23 cellular contexts compared by ENCODE assay signal in genomic region chr15:69181419-69181818, GRCh38.
"Had no signal": no experiment of that assay in that cellular context is flagged by ENCODE, and none has a peak within 500 bp of the region (broad histone marks: within the 10 kb centered on the region; RNA-seq: fewer than 3 reads in every experiment).

No MANE protein-coding gene starts in this region.

- H3K9me3 ChIP-seq: gastrocnemius medialis, prostate gland, right atrium auricular region, stomach, thyroid gland had no signal

- H3K4me3 ChIP-seq: dorsolateral prefrontal cortex, gastrocnemius medialis, lung, prostate gland, right atrium auricular region, smooth muscle cell, stomach, thyroid gland had no signal

- H3K27ac Mint-ChIP-seq: memory B cell; mesothelial cell of epicardium; naive thymus-derived CD4-positive, alpha-beta T cell; nephron progenitor cell; stimulated activated effector memory CD8-positive, alpha-beta T cell treated with anti-CD3 and anti-CD28 coated beads, Interleukin-12 subunit alpha, Interleukin-12 subunit beta, amount 100 ng/mL, for 72 hours had no signal

- H3K36me3 Mint-ChIP-seq: memory B cell; mesothelial cell of epicardium; naive thymus-derived CD4-positive, alpha-beta T cell; stimulated activated effector memory CD8-positive, alpha-beta T cell treated with anti-CD3 and anti-CD28 coated beads, Interleukin-12 subunit alpha, Interleukin-12 subunit beta, amount 100 ng/mL, for 72 hours had no signal

- H3K27ac ChIP-seq: dorsolateral prefrontal cortex, gastrocnemius medialis, prostate gland, right atrium auricular region, stomach, thyroid gland had no signal

- H3K4me1 Mint-ChIP-seq: naive thymus-derived CD4-positive, alpha-beta T cell; nephron progenitor cell; stimulated activated effector memory CD8-positive, alpha-beta T cell treated with anti-CD3 and anti-CD28 coated beads, Interleukin-12 subunit alpha, Interleukin-12 subunit beta, amount 100 ng/mL, for 72 hours had no signal

- ATAC-seq: gastrocnemius medialis; left lobe of liver; naive thymus-derived CD4-positive, alpha-beta T cell; sciatic nerve; stimulated activated effector memory CD8-positive, alpha-beta T cell treated with anti-CD3 and anti-CD28 coated beads, Interleukin-12 subunit alpha, Interleukin-12 subunit beta, amount 100 ng/mL, for 72 hours had no signal

- H3K27me3 ChIP-seq: dorsolateral prefrontal cortex, gastrocnemius medialis, right atrium auricular region, stomach, thyroid gland had no signal

- H3K36me3 ChIP-seq: gastrocnemius medialis, prostate gland, right atrium auricular region, stomach, thyroid gland had no signal

- H3K27me3 Mint-ChIP-seq: memory B cell; naive thymus-derived CD4-positive, alpha-beta T cell had no signal

- H3K4me3 Mint-ChIP-seq: memory B cell; mesothelial cell of epicardium; naive thymus-derived CD4-positive, alpha-beta T cell; nephron progenitor cell; stimulated activated effector memory CD8-positive, alpha-beta T cell treated with anti-CD3 and anti-CD28 coated beads, Interleukin-12 subunit alpha, Interleukin-12 subunit beta, amount 100 ng/mL, for 72 hours had no signal

- H3K9me3 Mint-ChIP-seq: memory B cell; mesothelial cell of epicardium; naive thymus-derived CD4-positive, alpha-beta T cell; nephron progenitor cell; stimulated activated effector memory CD8-positive, alpha-beta T cell treated with anti-CD3 and anti-CD28 coated beads, Interleukin-12 subunit alpha, Interleukin-12 subunit beta, amount 100 ng/mL, for 72 hours had no signal

- H3K4me2 ChIP-seq: smooth muscle cell had no signal

- H3K4me1 ChIP-seq: gastrocnemius medialis, prostate gland, stomach, thyroid gland had no signal

- DNase-seq: dorsolateral prefrontal cortex; effector CD4-positive, alpha-beta T cell; gastrocnemius medialis; head of caudate nucleus; naive thymus-derived CD4-positive, alpha-beta T cell; nephron progenitor cell; nucleus accumbens; stimulated activated CD4-positive, alpha-beta T cell treated with anti-CD3 and anti-CD28 coated beads, Interleukin-12 subunit alpha, Interleukin-12 subunit beta, amount 100 ng/mL, for 4 hours; stimulated activated CD4-positive, alpha-beta T cell treated with anti-CD3 and anti-CD28 coated beads, Interleukin-1b, Interleukin-23, amount 100 ng/mL, for 48 hours; stimulated activated CD4-positive, alpha-beta T cell treated with anti-CD3 and anti-CD28 coated beads, Interleukin-4, amount 100 ng/mL, for 24 hours; stimulated activated naive CD4-positive, alpha-beta T cell treated with Interleukin-2 at 50 U/mL for 16 hours; stomach; thyroid gland; trophoblast cell had no signal
